ENCODE assay signal across 24 cellular contexts in the genomic region with DNA sequence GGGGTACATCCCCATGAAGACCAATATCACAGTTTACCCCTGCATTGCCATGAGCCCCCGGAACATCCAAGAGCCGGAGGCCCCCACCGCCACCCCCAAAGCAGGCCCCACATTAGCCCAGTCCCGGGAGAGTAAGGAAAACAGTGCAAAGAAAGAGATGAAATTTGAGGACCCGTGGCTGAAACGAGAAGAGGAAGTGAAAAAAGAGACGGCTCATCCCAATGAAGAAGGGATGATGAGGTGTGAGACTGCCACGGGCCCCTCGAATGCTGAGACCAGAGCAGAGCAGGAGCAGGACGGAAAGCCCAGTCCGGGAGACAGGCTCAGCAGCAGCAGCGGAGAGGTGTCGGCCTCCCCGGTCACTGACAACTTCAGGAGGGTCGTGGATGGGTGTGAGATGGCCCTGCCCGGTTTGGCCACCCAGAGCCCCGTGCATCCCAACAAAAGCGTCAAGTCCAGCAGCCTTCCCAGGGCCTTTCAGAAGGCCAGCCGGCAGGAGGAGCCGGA.
DNase-seq lines count a peak whose midpoint lies in the region; ATAC-seq, FAIRE-seq and TF ChIP-seq lines count a peak whose summit lies in the region.
"Had no signal": no experiment of that assay in that cellular context is flagged by ENCODE, and none has a peak within 500 bp of the region (broad histone marks: within the 10 kb centered on the region; RNA-seq: fewer than 3 reads in every experiment).

No MANE protein-coding gene starts in this region.

- no peaks in the 10 kb centered on the region for H3K9me3 ChIP-seq in GM12878 (replicated peaks; ENCODE audit: control insufficient read depth, insufficient read depth, low read length)
- H3K9me3 ChIP-seq: gastroesophageal sphincter had no signal

- no peak for TF ChIP-seq EP300 in GM12878 (IDR thresholded peaks at IDR 0.05; ENCODE audit: borderline replicate concordance in 1 of 2, control insufficient read depth in 1 of 2, low read depth in 2 of 2, low read length in 2 of 2)

- no peak for TF ChIP-seq POLR2A in GM12878 (IDR thresholded peaks at IDR 0.05; ENCODE audit: low read depth, low read length)

- no peaks in the 10 kb centered on the region for H3K9me3 Mint-ChIP-seq in neural crest cell
- H3K9me3 Mint-ChIP-seq: activated naive CD8-positive, alpha-beta T cell treated with anti-CD3 and anti-CD28 coated beads, Interleukin-2, amount 50 U/mL, for 24 hours; CD8-positive, alpha-beta T cell; mesothelial cell of epicardium had no signal

- POLR2A ChIA-PET in GM12878 (lab: Charles Lee): interaction anchor here (0.6 kb wide), 1 partner anchor 1034 kb away, joined by 4 read pairs; no protein-coding TSS in a partner anchor

- no peak overlapping the region for H3K27ac ChIP-seq in GM12878 (ENCODE audit: control insufficient read depth, insufficient read depth)
- H3K27ac ChIP-seq: gastroesophageal sphincter, tibial artery had no signal

- H3K4me2 ChIP-seq in GM12878 (ENCODE audit: control insufficient read depth, insufficient read depth): no peak overlapping the region

- no TSS peak for BruUV-seq in GM12878 (replicated peaks; lab: Mats Ljungman, UMichigan)

- DNase-seq in GM10266 (ENCODE audit: extremely low spot score) (peak; percentile 42), HuH-7 (ENCODE audit: low spot score) (peak; percentile 63), GM12878 (ENCODE audit: low read depth, low spot score) (no peak), neural crest cell (ENCODE audit: low read depth, low spot score) (no peak), Kasumi-1 (lab: John Stamatoyannopoulos, UW) (no peak), DMS 273 treated with DMSO at 0.1 percent for 48 hours (lab: John Stamatoyannopoulos, UW) (no peak)
- DNase-seq: activated CD4-positive, alpha-beta T cell treated with anti-CD3 and anti-CD28 coated beads for 48 hours; activated naive CD8-positive, alpha-beta T cell treated with anti-CD3 and anti-CD28 coated beads, Interleukin-2, amount 50 U/mL, for 24 hours; activated T-cell treated with anti-CD3 and anti-CD28 coated beads, Interleukin-2, amount 50 U/mL, for 1 hour; CD8-positive, alpha-beta T cell; IMR-90; left ventricle myocardium superior; naive thymus-derived CD4-positive, alpha-beta T cell; NCI-H1417 treated with DMSO at 0.1 percent for 48 hours; NCI-H2081; NCI-H226; tibial artery had no signal

- ATAC-seq in GM12878: no peak
- no peak for ATAC-seq in HG02571 (IDR thresholded peaks at IDR 0.05; ENCODE audit: unreplicated experiment)
- no peak for ATAC-seq in HG03439 (IDR thresholded peaks at IDR 0.05; ENCODE audit: unreplicated experiment)
- ATAC-seq: activated naive CD8-positive, alpha-beta T cell treated with anti-CD3 and anti-CD28 coated beads, Interleukin-2, amount 50 U/mL, for 24 hours; CD8-positive, alpha-beta T cell; gastroesophageal sphincter; left ventricle myocardium superior; naive thymus-derived CD4-positive, alpha-beta T cell had no signal

- no peaks in the 10 kb centered on the region; a peak in 1 of 4 replicates for H3K36me3 ChIP-seq in GM12878 (ENCODE audit: control insufficient read depth in 2 of 2, insufficient read depth in 2 of 2, low read length in 1 of 2)
- H3K36me3 ChIP-seq: gastroesophageal sphincter, tibial artery had no signal

- WGBS in GM12878 (ENCODE audit: insufficient coverage, insufficient replicate concordance, low lambda C conversion rate, missing lambda C conversion rate): 66% methylated on average over 20 of the region's 20 CpGs

- TF ChIP-seq RAD21 in GM12878 (IDR thresholded peaks at IDR 0.05; ENCODE audit: insufficient read depth, low read depth, low read length): no peak

- SMC1A ChIA-PET in GM12878 (lab: Charles Lee; ENCODE audit: uncharacterized antibody, unreplicated experiment): no interaction called here

- CTCF ChIA-PET in GM12878 (lab: Yijun Ruan, JAX): no interaction called here

- no peak for TF ChIP-seq CTCF in GM10266 (IDR thresholded peaks at IDR 0.05; ENCODE audit: control insufficient read depth, insufficient read depth, low read depth, missing control alignments)
- TF ChIP-seq CTCF in GM12878 (IDR thresholded peaks at IDR 0.05 in 2 of 3, conservative IDR thresholded peaks at IDR 0.05 in 1 of 3; ENCODE audit: control insufficient read depth in 2 of 3, extremely low read depth in 1 of 3, insufficient read depth in 1 of 3, low read depth in 3 of 3, low read length in 3 of 3): no peak
- no peak for TF ChIP-seq CTCF in neural crest cell (conservative IDR thresholded peaks at IDR 0.05)

- H3K4me3 ChIP-seq in GM12878: no peak overlapping the region
- H3K4me3 ChIP-seq: tibial artery had no signal

- no peak overlapping the region for H3K27ac Mint-ChIP-seq in neural crest cell (ENCODE audit: unreplicated experiment)
- H3K27ac Mint-ChIP-seq: activated naive CD8-positive, alpha-beta T cell treated with anti-CD3 and anti-CD28 coated beads, Interleukin-2, amount 50 U/mL, for 24 hours; CD8-positive, alpha-beta T cell; mesothelial cell of epicardium; naive thymus-derived CD4-positive, alpha-beta T cell had no signal

- H2AFZ ChIP-seq in GM12878 (ENCODE audit: control insufficient read depth, low read depth, low read length): no peak overlapping the region

- in situ Hi-C loops in GM12878 (cut with MboI): no loop called here

- H3K36me3 Mint-ChIP-seq in neural crest cell (ENCODE audit: low read depth): no peaks in the 10 kb centered on the region
- H3K36me3 Mint-ChIP-seq: CD8-positive, alpha-beta T cell; naive thymus-derived CD4-positive, alpha-beta T cell had no signal

- no peak for FAIRE-seq in GM12878 (lab: Jason Lieb, UNC)
- FAIRE-seq: GM18507, H1, islet of Langerhans had no signal

- H3K4me1 Mint-ChIP-seq in neural crest cell: peaks cover 11% of the 10 kb centered on the region
- H3K4me1 Mint-ChIP-seq: activated naive CD8-positive, alpha-beta T cell treated with anti-CD3 and anti-CD28 coated beads, Interleukin-2, amount 50 U/mL, for 24 hours had no signal

- RAD21 ChIA-PET in GM12878 (lab: Charles Lee; ENCODE audit: unreplicated experiment): no interaction called here

- H3K4me1 ChIP-seq in GM12878 (ENCODE audit: control insufficient read depth, insufficient read depth, low read length): no peaks in the 10 kb centered on the region
- H3K4me1 ChIP-seq: tibial artery had no signal

- no peaks in the 10 kb centered on the region for H3K79me2 ChIP-seq in GM12878 (ENCODE audit: control insufficient read depth, insufficient read depth, low read length)

- no peaks in the 10 kb centered on the region for H4K20me1 ChIP-seq in GM12878 (ENCODE audit: control insufficient read depth, insufficient read depth)

- H3K27me3 ChIP-seq in GM12878 (replicated peaks in 1 of 2; ENCODE audit: control insufficient read depth in 2 of 2, insufficient read depth in 2 of 2, low read length in 1 of 2): no peaks in the 10 kb centered on the region
- H3K27me3 ChIP-seq: gastroesophageal sphincter, tibial artery had no signal

- H3K4me3 Mint-ChIP-seq in neural crest cell: peak overlapping the region; percentile 47
- H3K4me3 Mint-ChIP-seq: activated naive CD8-positive, alpha-beta T cell treated with anti-CD3 and anti-CD28 coated beads, Interleukin-2, amount 50 U/mL, for 24 hours; CD8-positive, alpha-beta T cell; mesothelial cell of epicardium; naive thymus-derived CD4-positive, alpha-beta T cell had no signal

- intact Hi-C loops in GM12878 (cut with micrococcal nuclease; ENCODE audit: unreplicated experiment): no loop called here

- no peaks in the 10 kb centered on the region for H3K27me3 Mint-ChIP-seq in neural crest cell (ENCODE audit: low read depth)

- no peak overlapping the region for H3K9ac ChIP-seq in GM12878 (ENCODE audit: control insufficient read depth, insufficient read depth, low read length)

TF ChIP-seq in GM12878, 131 proteins besides CTCF, POLR2A, EP300 and RAD21:
- no peak for TF ChIP-seq HDGF (IDR thresholded peaks at IDR 0.05)
- peak; percentile 68; the same call in 1 of the 2 replicates for TF ChIP-seq SPI1 (IDR thresholded peaks at IDR 0.05; ENCODE audit: borderline replicate concordance, insufficient read depth, low read depth, low read length)
- TF ChIP-seq TARDBP (IDR thresholded peaks at IDR 0.05; ENCODE audit: borderline replicate concordance): no peak
- no peak for TF ChIP-seq FOXK2 (IDR thresholded peaks at IDR 0.05)
- TF ChIP-seq, protein P1, sequence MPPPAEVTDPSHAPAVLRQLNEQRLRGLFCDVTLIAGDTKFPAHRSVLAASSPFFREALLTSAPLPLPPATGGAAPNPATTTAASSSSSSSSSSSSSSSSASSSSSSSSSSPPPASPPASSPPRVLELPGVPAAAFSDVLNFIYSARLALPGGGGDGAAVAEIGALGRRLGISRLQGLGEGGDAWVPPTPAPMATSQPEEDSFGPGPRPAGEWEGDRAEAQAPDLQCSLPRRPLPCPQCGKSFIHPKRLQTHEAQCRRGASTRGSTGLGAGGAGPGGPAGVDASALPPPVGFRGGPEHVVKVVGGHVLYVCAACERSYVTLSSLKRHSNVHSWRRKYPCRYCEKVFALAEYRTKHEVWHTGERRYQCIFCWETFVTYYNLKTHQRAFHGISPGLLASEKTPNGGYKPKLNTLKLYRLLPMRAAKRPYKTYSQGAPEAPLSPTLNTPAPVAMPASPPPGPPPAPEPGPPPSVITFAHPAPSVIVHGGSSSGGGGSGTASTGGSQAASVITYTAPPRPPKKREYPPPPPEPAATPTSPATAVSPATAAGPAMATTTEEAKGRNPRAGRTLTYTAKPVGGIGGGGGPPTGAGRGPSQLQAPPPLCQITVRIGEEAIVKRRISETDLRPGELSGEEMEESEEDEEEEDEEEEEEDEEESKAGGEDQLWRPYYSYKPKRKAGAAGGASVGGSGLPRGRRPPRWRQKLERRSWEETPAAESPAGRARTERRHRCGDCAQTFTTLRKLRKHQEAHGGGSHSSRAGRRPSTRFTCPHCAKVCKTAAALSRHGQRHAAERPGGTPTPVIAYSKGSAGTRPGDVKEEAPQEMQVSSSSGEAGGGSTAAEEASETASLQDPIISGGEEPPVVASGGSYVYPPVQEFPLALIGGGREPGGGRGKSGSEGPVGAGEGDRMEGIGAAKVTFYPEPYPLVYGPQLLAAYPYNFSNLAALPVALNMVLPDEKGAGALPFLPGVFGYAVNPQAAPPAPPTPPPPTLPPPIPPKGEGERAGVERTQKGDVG (CRISPR knock-in tag; IDR thresholded peaks at IDR 0.05): no peak

Comparison
In these comparisons a context has a peak if more than half of its experiments do, and no peak if none do; other contexts are left out.
1. DNase-seq: peak in GM10266 (single experiment) and HuH-7 (single experiment); none in GM12878 (single experiment), neural crest cell (single experiment), Kasumi-1 (0 of 2) and DMS 273 treated with DMSO at 0.1 percent for 48 hours (single experiment).